18 cellular contexts compared by ENCODE assay signal in the genomic region with DNA sequence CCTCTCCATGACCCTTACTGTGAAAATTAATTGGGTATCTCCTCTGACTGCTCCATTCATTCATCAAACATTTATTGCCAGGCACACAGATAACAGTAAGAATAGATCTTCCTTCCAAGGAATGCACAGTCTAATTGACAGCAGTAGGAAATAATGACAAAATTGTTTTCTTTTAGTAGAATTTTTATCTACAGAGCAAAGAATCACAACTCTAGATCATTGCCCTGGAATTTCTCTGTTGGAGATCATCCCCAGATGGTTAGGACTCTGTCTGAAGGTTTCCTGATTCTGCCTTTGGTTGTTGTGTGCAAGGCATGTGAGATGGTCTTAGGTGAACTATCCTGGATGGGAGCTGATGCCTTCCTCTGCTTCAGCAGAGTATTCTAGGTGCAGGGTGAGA.
DNase-seq lines count a peak whose midpoint lies in the region; ATAC-seq, FAIRE-seq and TF ChIP-seq lines count a peak whose summit lies in the region.
"Had no signal": no experiment of that assay in that cellular context is flagged by ENCODE, and none has a peak within 500 bp of the region (broad histone marks: within the 10 kb centered on the region; RNA-seq: fewer than 3 reads in every experiment).

No MANE protein-coding gene starts in this region.

- ATAC-seq in IMR-90 (ENCODE audit: low read depth): peak; percentile 42
- ATAC-seq in HG03196 (IDR thresholded peaks at IDR 0.05; ENCODE audit: unreplicated experiment): no peak
- no peak for ATAC-seq in HG03097 (IDR thresholded peaks at IDR 0.05; ENCODE audit: low FRiP score, unreplicated experiment)

- H3K27ac ChIP-seq in mammary epithelial cell (ENCODE audit: insufficient read depth, low read depth, low read length) (no peak overlapping the region), breast epithelium (no peak overlapping the region), IMR-90 (ENCODE audit: insufficient read depth, low read length) (no peak overlapping the region), keratinocyte (ENCODE audit: control insufficient read depth, insufficient read depth, low read length) (no peak overlapping the region), suprapubic skin (no peak overlapping the region)
- H3K27ac ChIP-seq: 22Rv1, BLaER1 had no signal

- H2AK9ac ChIP-seq in IMR-90 (replicated peaks; ENCODE audit: low read depth, low read length, poor library complexity): no peak overlapping the region

- no peaks in the 10 kb centered on the region for H3K79me1 ChIP-seq in IMR-90 (ENCODE audit: low read depth in 1 of 2, low read length in 2 of 2)

- peak overlapping the region; percentile 18 for H2AFZ ChIP-seq in mammary epithelial cell (ENCODE audit: low read depth, low read length)
- peak overlapping the region; percentile 14 for H2AFZ ChIP-seq in IMR-90 (replicated peaks; ENCODE audit: low read length, poor library complexity)
- peak overlapping the region; percentile 13 for H2AFZ ChIP-seq in keratinocyte (ENCODE audit: control insufficient read depth, low read length)

- no peak overlapping the region for H4K5ac ChIP-seq in IMR-90 (ENCODE audit: low read depth, low read length)

- H3K27me3 ChIP-seq in mammary epithelial cell (ENCODE audit: insufficient read depth, low read length) (no peaks in the 10 kb centered on the region), breast epithelium (no peaks in the 10 kb centered on the region), IMR-90 (ENCODE audit: control insufficient read depth, insufficient read depth, low read length) (peaks cover 2% of the 10 kb centered on the region; the same call in 1 of the 2 replicates), keratinocyte (ENCODE audit: control insufficient read depth, extremely low read depth, insufficient read depth, low read length) (no peaks in the 10 kb centered on the region), suprapubic skin (no peaks in the 10 kb centered on the region), BE2C (no peaks in the 10 kb centered on the region)
- H3K27me3 ChIP-seq: BLaER1 had no signal

- H3K9me1 ChIP-seq in IMR-90 (ENCODE audit: insufficient read depth, low read length): no peaks in the 10 kb centered on the region
- no peaks in the 10 kb centered on the region for H3K9me1 ChIP-seq in keratinocyte (ENCODE audit: control insufficient read depth, extremely low read depth, insufficient read depth, low read length)

- H2BK5ac ChIP-seq in IMR-90 (ENCODE audit: low read depth, low read length, poor library complexity, severe bottlenecking): no peak overlapping the region

- TF ChIP-seq EP300 in suprapubic skin (IDR thresholded peaks at IDR 0.05): no peak

- no peak overlapping the region for H3K4ac ChIP-seq in IMR-90 (ENCODE audit: low read depth, low read length)

- H3K4me3 ChIP-seq in mammary epithelial cell (replicated peaks in 1 of 3; ENCODE audit: insufficient read depth in 1 of 3, low read depth in 2 of 3, low read length in 3 of 3) (no peak overlapping the region), breast epithelium (no peak overlapping the region), IMR-90 (ENCODE audit: insufficient read depth, low read depth, low read length) (no peak overlapping the region), keratinocyte (ENCODE audit: control insufficient read depth in 2 of 3, extremely low read depth in 1 of 3, insufficient read depth in 2 of 3, low read depth in 1 of 3, low read length in 3 of 3) (no peak overlapping the region), suprapubic skin (no peak overlapping the region), BE2C (ENCODE audit: low read depth, low read length) (no peak overlapping the region)
- H3K4me3 ChIP-seq: BLaER1 had no signal

- TF ChIP-seq POLR2A in breast epithelium (IDR thresholded peaks at IDR 0.05) (no peak), IMR-90 (IDR thresholded peaks at IDR 0.05; ENCODE audit: low read depth, low read length) (no peak), suprapubic skin (IDR thresholded peaks at IDR 0.05) (no peak)

- H3K56ac ChIP-seq in IMR-90 (ENCODE audit: extremely low read depth, insufficient read depth, low read length): no peak overlapping the region

- H4K20me1 ChIP-seq in mammary epithelial cell (ENCODE audit: insufficient read depth, low read length) (no peaks in the 10 kb centered on the region), IMR-90 (ENCODE audit: insufficient read depth, low read length) (no peaks in the 10 kb centered on the region), keratinocyte (ENCODE audit: control insufficient read depth, extremely low read depth, insufficient read depth, low read length) (no peaks in the 10 kb centered on the region)
- H4K20me1 ChIP-seq: BLaER1 had no signal

- H3K23ac ChIP-seq in IMR-90 (ENCODE audit: low read depth, low read length): no peak overlapping the region

- BruUV-seq in mammary epithelial cell (replicated peaks; lab: Mats Ljungman, UMichigan) (no TSS peak), IMR-90 (replicated peaks; lab: Mats Ljungman, UMichigan) (no TSS peak)

- H3K36me3 ChIP-seq in mammary epithelial cell (ENCODE audit: insufficient read depth, low read length) (no peaks in the 10 kb centered on the region), breast epithelium (no peaks in the 10 kb centered on the region), IMR-90 (ENCODE audit: control insufficient read depth, insufficient read depth, low read length) (no peaks in the 10 kb centered on the region), keratinocyte (ENCODE audit: control insufficient read depth in 2 of 2, extremely low read depth in 1 of 2, insufficient read depth in 2 of 2, low read length in 2 of 2) (no peaks in the 10 kb centered on the region), suprapubic skin (no peaks in the 10 kb centered on the region), BE2C (no peaks in the 10 kb centered on the region)
- H3K36me3 ChIP-seq: BLaER1 had no signal

- H4K8ac ChIP-seq in IMR-90 (ENCODE audit: low read depth in 2 of 2, low read length in 2 of 2): no peak overlapping the region

- TF ChIP-seq CTCF in mammary epithelial cell (conservative IDR thresholded peaks at IDR 0.05 in 1 of 2, IDR thresholded peaks at IDR 0.05 in 1 of 2; ENCODE audit: extremely low read depth in 1 of 2, insufficient read depth in 1 of 2, low read depth in 1 of 2, low read length in 2 of 2): no peak
- TF ChIP-seq CTCF in breast epithelium (IDR thresholded peaks at IDR 0.05): no peak
- TF ChIP-seq CTCF in IMR-90 (conservative IDR thresholded peaks at IDR 0.05; ENCODE audit: low read depth, low read length): no peak
- TF ChIP-seq CTCF in keratinocyte (optimal IDR thresholded peaks at IDR 0.05 in 1 of 3, IDR thresholded peaks at IDR 0.05 in 1 of 3, conservative IDR thresholded peaks at IDR 0.05 in 1 of 3; ENCODE audit: extremely low read depth in 1 of 3, insufficient read depth in 2 of 3, low read length in 3 of 3): no peak
- TF ChIP-seq CTCF in suprapubic skin (IDR thresholded peaks at IDR 0.05): no peak
- no peak for TF ChIP-seq CTCF in BE2C (IDR thresholded peaks at IDR 0.05; ENCODE audit: low read depth, low read length)

- no peak for TF ChIP-seq RAD21 in IMR-90 (IDR thresholded peaks at IDR 0.05; ENCODE audit: low read length)

- no peaks in the 10 kb centered on the region for H3K4me1 ChIP-seq in mammary epithelial cell (ENCODE audit: insufficient read depth, low read length)
- no peaks in the 10 kb centered on the region for H3K4me1 ChIP-seq in breast epithelium
- peaks cover 2% of the 10 kb centered on the region; the same call in 1 of the 2 replicates for H3K4me1 ChIP-seq in IMR-90 (ENCODE audit: control insufficient read depth, insufficient read depth, low read length)
- H3K4me1 ChIP-seq in keratinocyte (ENCODE audit: control insufficient read depth, extremely low read depth, insufficient read depth, low read length): no peaks in the 10 kb centered on the region
- no peaks in the 10 kb centered on the region for H3K4me1 ChIP-seq in suprapubic skin
- H3K4me1 ChIP-seq in BE2C: no peaks in the 10 kb centered on the region
- H3K4me1 ChIP-seq: BLaER1 had no signal

- no peaks in the 10 kb centered on the region for H3K79me2 ChIP-seq in mammary epithelial cell (ENCODE audit: insufficient read depth, low read length)
- H3K79me2 ChIP-seq in keratinocyte (ENCODE audit: control insufficient read depth, insufficient read depth, low read length): no peaks in the 10 kb centered on the region

- H2BK20ac ChIP-seq in IMR-90 (ENCODE audit: low read depth, low read length): no peak overlapping the region

- in situ Hi-C loops in mammary epithelial cell (cut with MboI; ENCODE audit: low sequenced_read_pairs in 2 of 2): no loop called here
- in situ Hi-C loops in IMR-90 (cut with MboI; ENCODE audit: low sequenced_read_pairs): no loop called here

- dilution Hi-C loops in mammary epithelial cell (cut with HindIII; ENCODE audit: low sequenced_read_pairs): no loop called here
- dilution Hi-C loops in IMR-90 (cut with HindIII; ENCODE audit: low sequenced_read_pairs, unreplicated experiment): no loop called here
- dilution Hi-C loops in keratinocyte (cut with MboI; ENCODE audit: extremely low pct_ligation_motif_present, low sequenced_read_pairs): no loop called here

- intact Hi-C loops in mammary epithelial cell (cut with micrococcal nuclease): no loop called here
- intact Hi-C loops in breast epithelium (cut with DNase I; ENCODE audit: low total_unique reads): no loop called here
- intact Hi-C loops in IMR-90 (cut with micrococcal nuclease): no loop called here

- H2BK120ac ChIP-seq in IMR-90 (ENCODE audit: low read depth, low read length): no peak overlapping the region

- no peak for FAIRE-seq in keratinocyte (lab: Jason Lieb, UNC)
- FAIRE-seq: GM19239 had no signal

- no peak overlapping the region for H2AK5ac ChIP-seq in IMR-90 (ENCODE audit: low read depth, low read length)

- H3K14ac ChIP-seq in IMR-90 (replicated peaks; ENCODE audit: low read depth, low read length): 0 out of 2 replicates have a peak overlapping the region, but pooled peaks have one; percentile 33

- POLR2A ChIA-PET in IMR-90 (lab: Charles Lee; ENCODE audit: unreplicated experiment): no interaction called here

- no peak for DNase-seq in mammary epithelial cell
- DNase-seq in breast epithelium (ENCODE audit: low spot score in 2 of 2): no peak
- DNase-seq in IMR-90: peak; percentile 0
- no peak for DNase-seq in keratinocyte (ENCODE audit: low read depth, low spot score)
- no peak for DNase-seq in suprapubic skin (ENCODE audit: low spot score in 2 of 2)
- DNase-seq in BE2C: no peak
- DNase-seq: Calu3, DMS79, GDM1, GOT3, H9, Kasumi-1, KBM-7 had no signal

- no peak overlapping the region for H3K18ac ChIP-seq in IMR-90 (ENCODE audit: low read depth, low read length)

- H2BK15ac ChIP-seq in IMR-90 (ENCODE audit: low read depth, low read length): no peak overlapping the region; the same call in 2 of the 3 replicates

- no peak overlapping the region for H3K4me2 ChIP-seq in mammary epithelial cell (ENCODE audit: insufficient read depth, low read depth, low read length)
- H3K4me2 ChIP-seq in IMR-90 (ENCODE audit: low read depth, low read length): no peak overlapping the region
- no peak overlapping the region for H3K4me2 ChIP-seq in keratinocyte (ENCODE audit: control insufficient read depth, extremely low read depth, insufficient read depth, low read depth, low read length)
- H3K4me2 ChIP-seq: BLaER1 had no signal

- no peaks in the 10 kb centered on the region for H3K9me3 ChIP-seq in mammary epithelial cell (replicated peaks; ENCODE audit: insufficient read depth, low read length)
- no peaks in the 10 kb centered on the region for H3K9me3 ChIP-seq in breast epithelium
- no peaks in the 10 kb centered on the region for H3K9me3 ChIP-seq in IMR-90 (ENCODE audit: control insufficient read depth, insufficient read depth, low read length)
- H3K9me3 ChIP-seq in keratinocyte (ENCODE audit: control insufficient read depth, low read depth, low read length): no peaks in the 10 kb centered on the region
- H3K9me3 ChIP-seq in suprapubic skin: no peaks in the 10 kb centered on the region
- H3K9me3 ChIP-seq in BE2C: no peaks in the 10 kb centered on the region
- H3K9me3 ChIP-seq: BLaER1 had no signal

- H3K9ac ChIP-seq in mammary epithelial cell (ENCODE audit: insufficient read depth, low read length): no peak overlapping the region
- H3K9ac ChIP-seq in IMR-90 (ENCODE audit: low read depth, low read length): no peak overlapping the region
- no peak overlapping the region for H3K9ac ChIP-seq in keratinocyte (ENCODE audit: control insufficient read depth, extremely low read depth, insufficient read depth, low read length)
- H3K9ac ChIP-seq: BLaER1 had no signal

- H4K91ac ChIP-seq in IMR-90 (ENCODE audit: insufficient read depth, low read depth, low read length): no peak overlapping the region

- CTCF ChIA-PET in mammary epithelial cell (lab: Charles Lee; ENCODE audit: low non-redundant PET) (no interaction called here), IMR-90 (lab: Yijun Ruan, JAX) (no interaction called here)
